ENCODE assay signal across 18 cellular contexts in the genomic region with DNA sequence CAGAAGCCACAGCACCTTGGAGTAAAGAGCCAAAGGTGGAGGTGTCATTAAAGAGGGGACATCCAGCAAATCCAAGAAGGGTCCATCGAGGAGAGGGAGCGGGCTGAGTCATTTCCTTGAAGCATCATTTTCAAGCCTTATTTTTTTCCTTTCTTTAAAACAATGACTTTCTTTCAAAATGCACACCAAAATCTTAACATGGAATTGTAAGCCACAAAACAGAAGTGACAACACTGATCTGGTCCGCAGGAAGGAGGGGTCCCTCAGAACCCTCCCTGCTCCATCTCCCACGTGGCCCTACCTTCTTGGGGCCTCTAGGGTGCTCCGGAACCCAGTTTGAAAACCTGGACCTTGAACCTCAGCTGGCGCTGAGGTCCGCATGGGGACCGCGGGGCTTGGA. TPM values are rescaled to one million over a fixed set of nuclear protein-coding genes. Genes with fewer than 3 reads are reported as not detected.
DNase-seq lines count a peak whose midpoint lies in the region; ATAC-seq and TF ChIP-seq lines count a peak whose summit lies in the region.
"Had no signal": no experiment of that assay in that cellular context is flagged by ENCODE, and none has a peak within 500 bp of the region (broad histone marks: within the 10 kb centered on the region; RNA-seq: fewer than 3 reads in every experiment).

No MANE protein-coding gene starts in this region.

- H4K20me1 ChIP-seq in BLaER1 treated with 17β-estradiol and CSF1 and Interleukin-3, amounts not matched to agents 10 nM and 100 nM = no peaks in the 10 kb centered on the region
- H4K20me1 ChIP-seq in osteoblast (ENCODE audit: insufficient read depth, low read length) = no peaks in the 10 kb centered on the region

- peak overlapping the region in 10 of 11 experiments; percentile 11 to 87 (median 82); a peak in 20 of 22 replicates for H3K27ac ChIP-seq in BLaER1 treated with 17β-estradiol and CSF1 and Interleukin-3, amounts not matched to agents 10 nM and 100 nM
- peak overlapping the region; percentile 69 for H3K27ac ChIP-seq in osteoblast (ENCODE audit: low read depth, low read length)
- no peak overlapping the region for H3K27ac ChIP-seq in body of pancreas

- H3K4me1 ChIP-seq in BLaER1 treated with 17β-estradiol and CSF1 and Interleukin-3, amounts not matched to agents 10 nM and 100 nM = peaks cover 46 to 63% (median 53%) of the 10 kb centered on the region in 10 experiments
- H3K4me1 ChIP-seq in osteoblast (ENCODE audit: insufficient read depth, low read length) (peaks cover 49% of the 10 kb centered on the region), body of pancreas (peaks cover 68% of the 10 kb centered on the region)

- H3K27me3 ChIP-seq in BLaER1 treated with 17β-estradiol and CSF1 and Interleukin-3, amounts not matched to agents 10 nM and 100 nM = peaks cover 0 to 1% (median 0%) of the 10 kb centered on the region in 11 experiments; a peak in 1 of 22 replicates
- H3K27me3 ChIP-seq in osteoblast (ENCODE audit: insufficient read depth, low read length) (no peaks in the 10 kb centered on the region), body of pancreas (no peaks in the 10 kb centered on the region)
- H3K27me3 ChIP-seq: colonic mucosa had no signal

- H3K9me3 ChIP-seq in BLaER1 treated with 17β-estradiol and CSF1 and Interleukin-3, amounts not matched to agents 10 nM and 100 nM (replicated peaks in 1 of 11) = peaks cover 5 to 21% (median 18%) of the 10 kb centered on the region in 11 experiments; a peak in 20 of 22 replicates
- no peaks in the 10 kb centered on the region for H3K9me3 ChIP-seq in osteoblast (ENCODE audit: low read depth, low read length)
- no peaks in the 10 kb centered on the region for H3K9me3 ChIP-seq in body of pancreas
- H3K9me3 ChIP-seq: colonic mucosa had no signal

- no peaks in the 10 kb centered on the region; a peak in 1 of 22 replicates for H3K36me3 ChIP-seq in BLaER1 treated with 17β-estradiol and CSF1 and Interleukin-3, amounts not matched to agents 10 nM and 100 nM
- H3K36me3 ChIP-seq in osteoblast (ENCODE audit: insufficient read depth, low read length) (peaks cover 4% of the 10 kb centered on the region), body of pancreas (replicated peaks in 1 of 2; ENCODE audit: insufficient read depth in 1 of 2, low read depth in 2 of 2) (no peaks in the 10 kb centered on the region)
- H3K36me3 ChIP-seq: colonic mucosa had no signal

- H3K27me3 Mint-ChIP-seq in HFFc6 (ENCODE audit: insufficient read depth) = peaks cover 18% of the 10 kb centered on the region
- H3K27me3 Mint-ChIP-seq in dendritic cell treated with granulocyte-macrophage colony-stimulating factor and Interleukin-4, amounts not matched to agents 40 ng/mL and 50 ng/mL, for 4 days = peaks cover 29% of the 10 kb centered on the region

- no peak overlapping the region for H3K4me3 Mint-ChIP-seq in HFFc6
- H3K4me3 Mint-ChIP-seq in dendritic cell treated with granulocyte-macrophage colony-stimulating factor and Interleukin-4, amounts not matched to agents 40 ng/mL and 50 ng/mL, for 4 days = no peak overlapping the region
- H3K4me3 Mint-ChIP-seq: activated CD4-positive, alpha-beta memory T cell treated with anti-CD3 and anti-CD28 coated beads, Interleukin-2, amount 10 ng/mL, durations not matched to agents 7 days and 5 days had no signal

- TF ChIP-seq CTCF in HFFc6 (IDR thresholded peaks at IDR 0.05) (no peak), osteoblast (IDR thresholded peaks at IDR 0.05; ENCODE audit: extremely low read depth, low read depth, low read length) (no peak), body of pancreas (IDR thresholded peaks at IDR 0.05) (no peak)

- peaks cover 6% of the 10 kb centered on the region for H3K36me3 Mint-ChIP-seq in HFFc6 (ENCODE audit: low read depth)
- peaks cover 5% of the 10 kb centered on the region for H3K36me3 Mint-ChIP-seq in dendritic cell treated with granulocyte-macrophage colony-stimulating factor and Interleukin-4, amounts not matched to agents 40 ng/mL and 50 ng/mL, for 4 days (ENCODE audit: low read depth)

- intact Hi-C loops in dendritic cell treated with granulocyte-macrophage colony-stimulating factor and Interleukin-4, amounts not matched to agents 40 ng/mL and 50 ng/mL, for 4 days (cut with micrococcal nuclease) = no loop called here
- intact Hi-C loops in body of pancreas (cut with DNase I) = no loop called here

- WGBS in body of pancreas, 2 donors = 59 to 75% methylated on average over 9 of the region's 9 CpGs

- peak overlapping the region in 1 of 10 experiments; percentile 43; a peak in 2 of 20 replicates for H3K4me3 ChIP-seq in BLaER1 treated with 17β-estradiol and CSF1 and Interleukin-3, amounts not matched to agents 10 nM and 100 nM
- H3K4me3 ChIP-seq in osteoblast (ENCODE audit: insufficient read depth, low read length) = no peak overlapping the region
- H3K4me3 ChIP-seq in body of pancreas = no peak overlapping the region
- H3K4me3 ChIP-seq: colonic mucosa, GM23248 had no signal

- DNase-seq in HFFc6 (no peak), osteoblast (ENCODE audit: insufficient read length, low spot score, missing footprints) (no peak), body of pancreas (no peak), activated T-cell treated with anti-CD3 and anti-CD28 coated beads for 4 hours (no peak), NOMO-1 treated with dmso at 0.1 percent for 144 hours (lab: John Stamatoyannopoulos, UW; ENCODE audit: unreplicated experiment) (no peak)
- DNase-seq: activated CD4-positive, alpha-beta memory T cell treated with anti-CD3 and anti-CD28 coated beads, Interleukin-2, amount 10 ng/mL, durations not matched to agents 7 days and 5 days; GDM1; GM23248; NCI-H1694; NCI-H524 treated with DMSO at 0.1 percent for 48 hours; stimulated activated CD4-positive, alpha-beta T cell treated with anti-CD3 and anti-CD28 coated beads, Interleukin-1b, Interleukin-23, amount 100 ng/mL, for 48 hours had no signal

- H3K4me1 Mint-ChIP-seq in HFFc6 (ENCODE audit: low read depth) = peaks cover 46% of the 10 kb centered on the region
- peaks cover 46% of the 10 kb centered on the region for H3K4me1 Mint-ChIP-seq in dendritic cell treated with granulocyte-macrophage colony-stimulating factor and Interleukin-4, amounts not matched to agents 40 ng/mL and 50 ng/mL, for 4 days (ENCODE audit: low read depth)

- no peak overlapping the region for H2AFZ ChIP-seq in osteoblast (ENCODE audit: low read length)
- H2AFZ ChIP-seq: GM23248 had no signal

- H3K9me3 Mint-ChIP-seq in HFFc6 = peaks cover 5% of the 10 kb centered on the region
- peaks cover 9% of the 10 kb centered on the region for H3K9me3 Mint-ChIP-seq in dendritic cell treated with granulocyte-macrophage colony-stimulating factor and Interleukin-4, amounts not matched to agents 40 ng/mL and 50 ng/mL, for 4 days

- peak overlapping the region; percentile 43 to 94 (median 78) for H3K4me2 ChIP-seq in BLaER1 treated with 17β-estradiol and CSF1 and Interleukin-3, amounts not matched to agents 10 nM and 100 nM
- no peak overlapping the region for H3K4me2 ChIP-seq in osteoblast (ENCODE audit: insufficient read depth, low read length)

- H3K79me2 ChIP-seq in osteoblast (ENCODE audit: insufficient read depth, low read length) = peaks cover 45% of the 10 kb centered on the region

- no peak for TF ChIP-seq POLR2A in body of pancreas (IDR thresholded peaks at IDR 0.05)

- peak overlapping the region in 9 of 11 experiments; percentile 23 to 76 (median 68); a peak in 13 of 22 replicates for H3K9ac ChIP-seq in BLaER1 treated with 17β-estradiol and CSF1 and Interleukin-3, amounts not matched to agents 10 nM and 100 nM
- H3K9ac ChIP-seq: GM23248 had no signal

- ATAC-seq in body of pancreas = no peak
- no peak for ATAC-seq in HG03108 (IDR thresholded peaks at IDR 0.05; ENCODE audit: unreplicated experiment)
- ATAC-seq: activated naive CD4-positive, alpha-beta T cell treated with anti-CD3 and anti-CD28 coated beads, Interleukin-2, amount 50 U/mL, for 72 hours had no signal

- H3K27ac Mint-ChIP-seq in HFFc6 = peak overlapping the region; percentile 54; the same call in 1 of the 2 replicates
- peak overlapping the region; percentile 26 for H3K27ac Mint-ChIP-seq in dendritic cell treated with granulocyte-macrophage colony-stimulating factor and Interleukin-4, amounts not matched to agents 40 ng/mL and 50 ng/mL, for 4 days

RNA-seq across cellular contexts. Expression of a gene that starts 14.8 kb away (rescaled TPM):
- total RNA-seq in HFFc6 (2021; fragmentation: NEBNext Ultra II Directional; extraction: Animal tissue kit (Norgen Biotek cat#: 25700)) = 10 to 100 TPM in 4 of 6 experiments, 1 to 10 TPM in 2; 6.0 to 29.1 (median 27.1) TPM
- total RNA-seq in osteoblast (161 and 172 TPM in 2 replicates), body of pancreas (100 to 1,000 TPM in 1 of 2 donors, 10 to 100 TPM in 1; 81.7 to 104 TPM)

RNA-seq across cellular contexts. Expression of a gene that starts 40.7 kb away (rescaled TPM):
- total RNA-seq in HFFc6 (2021; fragmentation: NEBNext Ultra II Directional; extraction: Animal tissue kit (Norgen Biotek cat#: 25700)) = not detected
- total RNA-seq in osteoblast = not detected in 2 replicates
- total RNA-seq in body of pancreas = not detected
- total RNA-seq: activated CD4-positive, alpha-beta memory T cell treated with anti-CD3 and anti-CD28 coated beads, Interleukin-2, amount 10 ng/mL, durations not matched to agents 7 days and 5 days; activated naive CD4-positive, alpha-beta T cell treated with anti-CD3 and anti-CD28 coated beads, Interleukin-2, amount 50 U/mL, for 72 hours; colonic mucosa; GM23248; LHCN-M2; mononuclear cell had no signal

Comparison
In these comparisons a context has a peak if more than half of its experiments do, and no peak if none do; other contexts are left out.
1. H3K27ac ChIP-seq: peak in BLaER1 treated with 17β-estradiol and CSF1 and Interleukin-3, amounts not matched to agents 10 nM and 100 nM (10 of 11) and osteoblast (single experiment); none in body of pancreas (0 of 4).